In the genomic region with DNA sequence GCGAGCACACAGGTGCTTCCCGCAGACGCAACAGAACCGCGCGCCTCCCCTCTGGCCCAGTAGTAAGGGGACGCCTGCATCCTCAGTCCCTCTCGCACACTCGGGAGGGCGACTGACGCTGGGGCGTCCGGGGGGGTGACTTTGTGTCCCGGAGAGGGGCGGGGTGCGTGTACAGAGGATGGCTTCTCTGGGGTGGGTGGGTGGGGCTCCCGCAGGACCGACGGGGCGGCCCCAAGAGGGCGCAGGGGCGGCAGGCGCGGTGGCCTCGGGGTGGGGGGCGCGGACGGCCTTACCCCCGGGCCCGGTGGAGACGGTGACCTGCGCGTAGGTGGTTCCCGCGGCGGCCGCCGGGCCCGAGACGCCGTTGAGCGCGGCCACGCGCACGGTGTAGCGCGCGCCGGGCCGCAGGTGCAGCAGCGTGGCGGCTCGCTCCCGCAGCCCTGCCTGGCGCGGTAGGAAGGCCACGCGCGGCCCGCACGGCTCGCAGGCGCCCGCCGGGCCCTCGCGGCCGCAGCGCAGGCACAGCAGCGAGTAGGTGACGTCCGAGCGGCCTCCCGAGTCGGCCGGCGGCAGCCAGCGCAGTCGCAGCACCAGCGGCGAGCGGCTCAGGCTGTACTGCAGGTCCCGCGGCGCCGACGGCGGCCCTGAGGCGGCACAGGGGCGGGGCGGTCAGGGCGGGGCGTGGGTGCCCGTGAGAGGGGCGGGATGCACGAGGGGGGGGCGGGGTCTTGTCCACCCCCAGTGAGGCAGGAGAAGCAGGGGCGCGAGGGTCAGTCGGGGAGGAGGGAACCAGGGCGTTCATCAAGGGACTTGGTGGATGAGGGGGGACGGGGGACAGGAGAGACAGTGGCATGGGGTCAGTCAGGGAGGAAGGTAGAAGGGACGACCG, we compare ENCODE assay signal across 9 cellular contexts. TPM values are rescaled to one million over a fixed set of nuclear protein-coding genes. Genes with fewer than 3 reads are reported as not detected.
DNase-seq lines count a peak whose midpoint lies in the region; ATAC-seq and TF ChIP-seq lines count a peak whose summit lies in the region.
"Had no signal": no experiment of that assay in that cellular context is flagged by ENCODE, and none has a peak within 500 bp of the region (broad histone marks: within the 10 kb centered on the region; RNA-seq: fewer than 3 reads in every experiment).

No MANE protein-coding gene starts in this region.

- TF ChIP-seq CTCF in BE2C (IDR thresholded peaks at IDR 0.05; ENCODE audit: low read depth, low read length) (no peak), GM13976 (IDR thresholded peaks at IDR 0.05; ENCODE audit: borderline replicate concordance, control extremely low read depth, extremely low read depth, insufficient read depth, missing control alignments) (no peak), natural killer cell (IDR thresholded peaks at IDR 0.05) (no peak)

- H3K27me3 ChIP-seq in BE2C (peaks cover 14% of the 10 kb centered on the region), endocrine pancreas (ENCODE audit: control insufficient read depth, insufficient read depth, low read length) (no peaks in the 10 kb centered on the region)

- in situ Hi-C loops in GM13976 (cut with MboI; ENCODE audit: low sequenced_read_pairs, unreplicated experiment) = no loop called here

- DNase-seq in BE2C = peak; percentile 43
- DNase-seq in GM13976 (ENCODE audit: low spot score) = peak; percentile 83
- peak; percentile 34 for DNase-seq in SK-N-DZ (ENCODE audit: low spot score)
- no peak for DNase-seq in natural killer cell
- DNase-seq in kidney glomerular epithelial cell (lab: John Stamatoyannopoulos, UW) = no peak

- H3K4me1 ChIP-seq in BE2C (no peaks in the 10 kb centered on the region), endocrine pancreas (ENCODE audit: control insufficient read depth, insufficient read depth, low read length) (no peaks in the 10 kb centered on the region)

- H3K27ac Mint-ChIP-seq in natural killer cell = no peak overlapping the region
- H3K27ac Mint-ChIP-seq: stimulated activated naive CD8-positive, alpha-beta T cell treated with anti-CD3 and anti-CD28 coated beads, Interleukin-15, Interleukin-2, amounts not matched to agents 100 ng/mL and 50 ng/mL, for 24 hours had no signal

- intact Hi-C loops in natural killer cell (cut with micrococcal nuclease) = no loop called here

- H3K9me3 Mint-ChIP-seq in natural killer cell = no peaks in the 10 kb centered on the region
- H3K9me3 Mint-ChIP-seq: stimulated activated naive CD8-positive, alpha-beta T cell treated with anti-CD3 and anti-CD28 coated beads, Interleukin-15, Interleukin-2, amounts not matched to agents 100 ng/mL and 50 ng/mL, for 24 hours had no signal

- H3K36me3 ChIP-seq in BE2C = no peaks in the 10 kb centered on the region
- H3K36me3 ChIP-seq in endocrine pancreas (ENCODE audit: control insufficient read depth, insufficient read depth, low read length) = no peaks in the 10 kb centered on the region

- peak overlapping the region; percentile 87 for H3K9ac ChIP-seq in endocrine pancreas (ENCODE audit: control insufficient read depth, insufficient read depth, low read length)

- peak overlapping the region; percentile 72 for H3K4me3 Mint-ChIP-seq in natural killer cell

- peaks cover 0 to 6% of the 10 kb centered on the region in 2 donors for H3K4me1 Mint-ChIP-seq in natural killer cell

- no peak overlapping the region for H3K4me3 ChIP-seq in BE2C (ENCODE audit: low read depth, low read length)
- peak overlapping the region; percentile 75 for H3K4me3 ChIP-seq in endocrine pancreas (ENCODE audit: control insufficient read depth, insufficient read depth, low read length)

- no peaks in the 10 kb centered on the region for H3K36me3 Mint-ChIP-seq in natural killer cell

- H3K9me3 ChIP-seq in BE2C (no peaks in the 10 kb centered on the region), endocrine pancreas (ENCODE audit: control insufficient read depth, low read length) (no peaks in the 10 kb centered on the region)

- H3K27me3 Mint-ChIP-seq in natural killer cell (ENCODE audit: low read depth in 2 of 2) = peaks cover 19 to 26% of the 10 kb centered on the region in 2 donors

- peak; percentile 32 to 62 (median 47) for ATAC-seq in natural killer cell
- no peak for ATAC-seq in HG03439 (IDR thresholded peaks at IDR 0.05; ENCODE audit: unreplicated experiment)
- no peak for ATAC-seq in HG03039 (IDR thresholded peaks at IDR 0.05; ENCODE audit: unreplicated experiment)

RNA-seq across cellular contexts. Expression of a gene that starts 12.1 kb away (rescaled TPM):
- polyA plus RNA-seq in BE2C (2012; ENCODE audit: insufficient read depth, insufficient read length, low read depth) = not detected
- polyA plus RNA-seq in SK-N-DZ (2014; cell fraction: cytosol; rRNA removed) = 9.8 and 10.8 TPM in 2 replicates
- 49.7 and 66.3 TPM in 2 replicates for polyA plus RNA-seq in SK-N-DZ (2014; cell fraction: nucleus; rRNA removed)
- total RNA-seq in natural killer cell = not detected

RNA-seq across cellular contexts. Expression of a gene that starts 40.8 kb away (rescaled TPM):
- polyA plus RNA-seq in BE2C (2012; ENCODE audit: insufficient read depth, insufficient read length, low read depth) = 56.3 TPM
- polyA plus RNA-seq in SK-N-DZ (2014; cell fraction: cytosol; rRNA removed) = 46.5 and 47.0 TPM in 2 replicates
- 20.9 and 24.7 TPM in 2 replicates for polyA plus RNA-seq in SK-N-DZ (2014; cell fraction: nucleus; rRNA removed)
- 1 to 10 TPM; 1.6 to 3.8 (median 2.4) TPM for total RNA-seq in natural killer cell

RNA-seq across cellular contexts. Expression of a gene that starts 54.8 kb away (rescaled TPM):
- 101 TPM for polyA plus RNA-seq in BE2C (2012; ENCODE audit: insufficient read depth, insufficient read length, low read depth)
- polyA plus RNA-seq in SK-N-DZ (2014; cell fraction: cytosol; rRNA removed) = 43.8 and 54.8 TPM in 2 replicates
- 65.2 and 231 TPM in 2 replicates for polyA plus RNA-seq in SK-N-DZ (2014; cell fraction: nucleus; rRNA removed)
- 10 to 100 TPM; 13.9 to 22.9 (median 14.9) TPM for total RNA-seq in natural killer cell

RNA-seq across cellular contexts. Expression of a gene that starts 55.2 kb away (rescaled TPM):
- polyA plus RNA-seq in BE2C (2012; ENCODE audit: insufficient read depth, insufficient read length, low read depth) = 75.1 TPM
- polyA plus RNA-seq in SK-N-DZ (2014; cell fraction: cytosol; rRNA removed) = 33.2 and 33.4 TPM in 2 replicates
- 15.2 and 15.7 TPM in 2 replicates for polyA plus RNA-seq in SK-N-DZ (2014; cell fraction: nucleus; rRNA removed)
- 10 to 100 TPM; 19.9 to 26.2 (median 24.4) TPM for total RNA-seq in natural killer cell

Comparison
In these comparisons a context has a peak if more than half of its experiments do, and no peak if none do; other contexts are left out.
1. DNase-seq: peak in BE2C (single experiment), GM13976 (single experiment) and SK-N-DZ (single experiment); none in natural killer cell (single experiment) and kidney glomerular epithelial cell (single experiment).
2. ATAC-seq: peak in natural killer cell (3 of 3); none in HG03439 (single experiment) and HG03039 (single experiment).